ENCODE assay signal across 24 cellular contexts in the genomic region with DNA sequence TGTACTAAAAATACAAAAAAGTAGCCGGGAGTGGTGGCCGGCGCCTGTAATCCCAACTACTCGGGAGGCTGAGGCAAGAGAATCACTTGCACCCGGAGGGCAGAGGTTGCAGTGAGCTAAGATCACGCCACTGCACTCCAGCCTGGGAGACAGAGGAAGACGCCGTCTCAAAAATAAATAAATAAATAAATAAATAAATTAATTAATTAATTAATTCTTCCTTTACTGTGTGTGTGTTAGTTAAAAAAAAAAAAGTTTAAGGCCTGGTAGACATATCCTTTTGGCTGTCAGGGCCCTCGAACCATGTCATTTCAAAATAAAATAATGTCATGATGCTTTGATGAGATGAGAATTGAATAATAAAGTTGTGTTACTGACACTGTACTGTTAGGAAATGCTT.
DNase-seq lines count a peak whose midpoint lies in the region; ATAC-seq, FAIRE-seq and TF ChIP-seq lines count a peak whose summit lies in the region.
"Had no signal": no experiment of that assay in that cellular context is flagged by ENCODE, and none has a peak within 500 bp of the region (broad histone marks: within the 10 kb centered on the region; RNA-seq: fewer than 3 reads in every experiment).

No MANE protein-coding gene starts in this region.

- peaks cover 5% of the 10 kb centered on the region for H3K9me3 Mint-ChIP-seq in endodermal cell
- H3K9me3 Mint-ChIP-seq in activated CD8-positive, alpha-beta memory T cell treated with anti-CD3 and anti-CD28 coated beads, Interleukin-2, amount 10 ng/mL, durations not matched to agents 7 days and 5 days (ENCODE audit: low read depth) = no peaks in the 10 kb centered on the region
- peaks cover 4% of the 10 kb centered on the region for H3K9me3 Mint-ChIP-seq in activated naive CD8-positive, alpha-beta T cell treated with anti-CD3 and anti-CD28 coated beads for 36 hours
- H3K9me3 Mint-ChIP-seq: T-helper 1 cell treated with Interleukin-12 subunit alpha and Interleukin-12 subunit beta and Interleukin-4 antibody, amounts not matched to agents 30 μg/mL and 1 μg/mL, for 36 hours had no signal

- H3K36me3 Mint-ChIP-seq in endodermal cell (ENCODE audit: low read depth) = no peaks in the 10 kb centered on the region
- peaks cover 1% of the 10 kb centered on the region for H3K36me3 Mint-ChIP-seq in activated CD8-positive, alpha-beta memory T cell treated with anti-CD3 and anti-CD28 coated beads, Interleukin-2, amount 10 ng/mL, durations not matched to agents 7 days and 5 days
- no peaks in the 10 kb centered on the region for H3K36me3 Mint-ChIP-seq in activated naive CD8-positive, alpha-beta T cell treated with anti-CD3 and anti-CD28 coated beads for 36 hours

- CTCF ChIA-PET in activated CD8-positive, alpha-beta memory T cell treated with anti-CD3 and anti-CD28 coated beads, Interleukin-2, amount 10 ng/mL, durations not matched to agents 7 days and 5 days (lab: Charles Lee) = no interaction called here

- dilution Hi-C loops in keratinocyte (cut with MboI; ENCODE audit: extremely low pct_ligation_motif_present, low sequenced_read_pairs) = no loop called here

- peak overlapping the region; percentile 64 for H3K4me2 ChIP-seq in keratinocyte (ENCODE audit: control insufficient read depth, extremely low read depth, insufficient read depth, low read depth, low read length)
- H3K4me2 ChIP-seq: BLaER1 had no signal

- DNase-seq in endodermal cell (no peak), keratinocyte (ENCODE audit: low read depth, low spot score) (no peak), cerebellar nuclear complex (lab: John Stamatoyannopoulos, UW) (no peak)
- no peak for DNase-seq in activated CD8-positive, alpha-beta memory T cell treated with anti-CD3 and anti-CD28 coated beads, Interleukin-2, amount 10 ng/mL, durations not matched to agents 7 days and 5 days
- DNase-seq in activated naive CD8-positive, alpha-beta T cell treated with anti-CD3 and anti-CD28 coated beads for 36 hours = no peak
- DNase-seq: activated CD4-positive, alpha-beta memory T cell treated with anti-CD3 and anti-CD28 coated beads, Interleukin-2, amount 10 ng/mL, durations not matched to agents 7 days and 5 days; activated naive CD4-positive, alpha-beta T cell treated with anti-CD3 and anti-CD28 coated beads, Interleukin-2, amount 50 U/mL, for 16 hours; activated T-cell treated with anti-CD3 and anti-CD28 coated beads, Interleukin-2, amount 50 U/mL, for 24 hours; esophagus squamous epithelium; left cardiac atrium; mucosa of descending colon; NCI-H1436; NCI-H526 treated with DMSO at 0.1 percent for 48 hours; occipital lobe; SHP77; stimulated activated CD4-positive, alpha-beta T cell treated with anti-CD3 and anti-CD28 coated beads, Interleukin-2, amount 100 ng/mL, for 48 hours; stomach had no signal

- H4K20me1 ChIP-seq in keratinocyte (ENCODE audit: control insufficient read depth, extremely low read depth, insufficient read depth, low read length) = no peaks in the 10 kb centered on the region
- H4K20me1 ChIP-seq: BLaER1 had no signal

- WGBS in HUES64 = 88% methylated on average over 6 of the region's 9 CpGs
- WGBS in endodermal cell (ENCODE audit: insufficient coverage in 1 of 2, insufficient read length in 1 of 2), 2 experiments = 95 to 97% methylated on average over 5 to 7 of the region's 9 CpGs

- no peaks in the 10 kb centered on the region for H3K9me1 ChIP-seq in keratinocyte (ENCODE audit: control insufficient read depth, extremely low read depth, insufficient read depth, low read length)

- H3K27me3 Mint-ChIP-seq in endodermal cell (ENCODE audit: insufficient read depth) = peaks cover 33% of the 10 kb centered on the region
- H3K27me3 Mint-ChIP-seq in activated CD8-positive, alpha-beta memory T cell treated with anti-CD3 and anti-CD28 coated beads, Interleukin-2, amount 10 ng/mL, durations not matched to agents 7 days and 5 days = peaks cover 64% of the 10 kb centered on the region
- H3K27me3 Mint-ChIP-seq in activated naive CD8-positive, alpha-beta T cell treated with anti-CD3 and anti-CD28 coated beads for 36 hours = peaks cover 74% of the 10 kb centered on the region

- no peak overlapping the region for H2AFZ ChIP-seq in keratinocyte (ENCODE audit: control insufficient read depth, low read length)

- H3K27me3 ChIP-seq in HUES64 (ENCODE audit: insufficient read depth, low read length) (peaks cover 11% of the 10 kb centered on the region), endodermal cell (ENCODE audit: control insufficient read depth, insufficient read depth, low read length, poor library complexity, severe bottlenecking) (no peaks in the 10 kb centered on the region), keratinocyte (ENCODE audit: control insufficient read depth, extremely low read depth, insufficient read depth, low read length) (peaks cover 13% of the 10 kb centered on the region), subcutaneous abdominal adipose tissue (ENCODE audit: control insufficient read depth in 5 of 5, insufficient read depth in 4 of 5, low read length in 5 of 5) (peaks cover 0 to 14% (median 11%) of the 10 kb centered on the region in 5 donors)
- H3K27me3 ChIP-seq: BLaER1 had no signal

- FAIRE-seq in keratinocyte (lab: Jason Lieb, UNC) = no peak
- FAIRE-seq: GM12892, HTR-8/SVneo had no signal

- H3K9me3 ChIP-seq in HUES64 (ENCODE audit: insufficient read depth, low read depth, low read length) = no peaks in the 10 kb centered on the region
- peaks cover 3% of the 10 kb centered on the region for H3K9me3 ChIP-seq in endodermal cell (ENCODE audit: control insufficient read depth, low read length)
- no peaks in the 10 kb centered on the region for H3K9me3 ChIP-seq in keratinocyte (ENCODE audit: control insufficient read depth, low read depth, low read length)
- H3K9me3 ChIP-seq in subcutaneous abdominal adipose tissue (ENCODE audit: control insufficient read depth in 5 of 5, low read length in 5 of 5) = peaks cover 0 to 5% (median 0%) of the 10 kb centered on the region in 5 donors
- H3K9me3 ChIP-seq: esophagus squamous epithelium had no signal

- H3K4me3 ChIP-seq in HUES64 (ENCODE audit: low read length) (peak overlapping the region; percentile 65), endodermal cell (ENCODE audit: low read length) (peak overlapping the region; percentile 67), keratinocyte (ENCODE audit: control insufficient read depth in 2 of 3, extremely low read depth in 1 of 3, insufficient read depth in 2 of 3, low read depth in 1 of 3, low read length in 3 of 3) (peak overlapping the region in 2 of 3 experiments; percentile 22 to 53), subcutaneous abdominal adipose tissue (ENCODE audit: low read depth in 1 of 5, low read length in 5 of 5) (peak overlapping the region; percentile 18 to 56 (median 25))
- H3K4me3 ChIP-seq: BLaER1, mucosa of descending colon had no signal

- peak overlapping the region; percentile 55 for H3K4me3 Mint-ChIP-seq in endodermal cell
- no peak overlapping the region for H3K4me3 Mint-ChIP-seq in activated CD8-positive, alpha-beta memory T cell treated with anti-CD3 and anti-CD28 coated beads, Interleukin-2, amount 10 ng/mL, durations not matched to agents 7 days and 5 days
- H3K4me3 Mint-ChIP-seq in activated naive CD8-positive, alpha-beta T cell treated with anti-CD3 and anti-CD28 coated beads for 36 hours = no peak overlapping the region
- H3K4me3 Mint-ChIP-seq: activated CD4-positive, alpha-beta memory T cell treated with anti-CD3 and anti-CD28 coated beads, Interleukin-2, amount 10 ng/mL, durations not matched to agents 7 days and 5 days; activated T-cell treated with anti-CD3 and anti-CD28 coated beads, Interleukin-2, amount 50 U/mL, for 24 hours; T-helper 1 cell treated with Interleukin-12 subunit alpha and Interleukin-12 subunit beta and Interleukin-4 antibody, amounts not matched to agents 30 μg/mL and 1 μg/mL, for 36 hours had no signal

- H3K27ac ChIP-seq in HUES64 (ENCODE audit: low read depth, low read length) = no peak overlapping the region
- H3K27ac ChIP-seq in endodermal cell (ENCODE audit: low read depth, low read length) = no peak overlapping the region
- H3K27ac ChIP-seq in keratinocyte (ENCODE audit: control insufficient read depth, insufficient read depth, low read length) = no peak overlapping the region
- H3K27ac ChIP-seq in subcutaneous abdominal adipose tissue (ENCODE audit: low read depth, low read length) = no peak overlapping the region
- H3K27ac ChIP-seq: BLaER1, esophagus squamous epithelium, VCaP had no signal

- ATAC-seq in activated CD8-positive, alpha-beta memory T cell treated with anti-CD3 and anti-CD28 coated beads, Interleukin-2, amount 10 ng/mL, durations not matched to agents 7 days and 5 days = no peak
- ATAC-seq: left cardiac atrium, mucosa of descending colon had no signal

- H3K36me3 ChIP-seq in HUES64 (ENCODE audit: insufficient read depth, low read length) (no peaks in the 10 kb centered on the region), endodermal cell (ENCODE audit: control insufficient read depth, insufficient read depth, low read length) (no peaks in the 10 kb centered on the region), keratinocyte (ENCODE audit: control insufficient read depth in 2 of 2, extremely low read depth in 1 of 2, insufficient read depth in 2 of 2, low read length in 2 of 2) (no peaks in the 10 kb centered on the region), subcutaneous abdominal adipose tissue (ENCODE audit: control insufficient read depth in 5 of 5, insufficient read depth in 5 of 5, low read length in 5 of 5) (no peaks in the 10 kb centered on the region)
- H3K36me3 ChIP-seq: BLaER1, esophagus squamous epithelium, stomach had no signal

- H3K4me1 Mint-ChIP-seq in endodermal cell = peaks cover 8% of the 10 kb centered on the region
- no peaks in the 10 kb centered on the region for H3K4me1 Mint-ChIP-seq in activated CD8-positive, alpha-beta memory T cell treated with anti-CD3 and anti-CD28 coated beads, Interleukin-2, amount 10 ng/mL, durations not matched to agents 7 days and 5 days
- peaks cover 4% of the 10 kb centered on the region for H3K4me1 Mint-ChIP-seq in activated naive CD8-positive, alpha-beta T cell treated with anti-CD3 and anti-CD28 coated beads for 36 hours
- H3K4me1 Mint-ChIP-seq: activated CD4-positive, alpha-beta memory T cell treated with anti-CD3 and anti-CD28 coated beads, Interleukin-2, amount 10 ng/mL, durations not matched to agents 7 days and 5 days had no signal

- TF ChIP-seq CTCF in endodermal cell (conservative IDR thresholded peaks at IDR 0.05) (no peak), keratinocyte (optimal IDR thresholded peaks at IDR 0.05 in 1 of 3, IDR thresholded peaks at IDR 0.05 in 1 of 3, conservative IDR thresholded peaks at IDR 0.05 in 1 of 3; ENCODE audit: extremely low read depth in 1 of 3, insufficient read depth in 2 of 3, low read length in 3 of 3) (no peak)

- H3K9ac ChIP-seq in HUES64 (ENCODE audit: low read depth, low read length) (peak overlapping the region; percentile 47; the same call in 1 of the 2 replicates), endodermal cell (ENCODE audit: extremely low read depth, low read length, poor library complexity, severe bottlenecking) (no peak overlapping the region), keratinocyte (ENCODE audit: control insufficient read depth, extremely low read depth, insufficient read depth, low read length) (no peak overlapping the region), subcutaneous abdominal adipose tissue (ENCODE audit: low read length in 5 of 5) (no peak overlapping the region)
- H3K9ac ChIP-seq: BLaER1 had no signal

- H3K79me2 ChIP-seq in keratinocyte (ENCODE audit: control insufficient read depth, insufficient read depth, low read length) = no peaks in the 10 kb centered on the region

- no peak overlapping the region for H3K27ac Mint-ChIP-seq in endodermal cell
- H3K27ac Mint-ChIP-seq in activated CD8-positive, alpha-beta memory T cell treated with anti-CD3 and anti-CD28 coated beads, Interleukin-2, amount 10 ng/mL, durations not matched to agents 7 days and 5 days = no peak overlapping the region
- H3K27ac Mint-ChIP-seq in activated naive CD8-positive, alpha-beta T cell treated with anti-CD3 and anti-CD28 coated beads for 36 hours = no peak overlapping the region
- H3K27ac Mint-ChIP-seq: activated CD4-positive, alpha-beta memory T cell treated with anti-CD3 and anti-CD28 coated beads, Interleukin-2, amount 10 ng/mL, durations not matched to agents 7 days and 5 days; activated T-cell treated with anti-CD3 and anti-CD28 coated beads, Interleukin-2, amount 50 U/mL, for 24 hours; T-helper 1 cell treated with Interleukin-12 subunit alpha and Interleukin-12 subunit beta and Interleukin-4 antibody, amounts not matched to agents 30 μg/mL and 1 μg/mL, for 36 hours had no signal

- no peaks in the 10 kb centered on the region for H3K4me1 ChIP-seq in HUES64 (ENCODE audit: insufficient read depth, low read length)
- H3K4me1 ChIP-seq in endodermal cell (ENCODE audit: control insufficient read depth, insufficient read depth, low read length) = no peaks in the 10 kb centered on the region
- no peaks in the 10 kb centered on the region for H3K4me1 ChIP-seq in keratinocyte (ENCODE audit: control insufficient read depth, extremely low read depth, insufficient read depth, low read length)
- peaks cover 0 to 13% (median 11%) of the 10 kb centered on the region in 5 donors for H3K4me1 ChIP-seq in subcutaneous abdominal adipose tissue (ENCODE audit: control insufficient read depth in 5 of 5, insufficient read depth in 5 of 5, low read length in 5 of 5)
- H3K4me1 ChIP-seq: BLaER1 had no signal
